In the genomic region with DNA sequence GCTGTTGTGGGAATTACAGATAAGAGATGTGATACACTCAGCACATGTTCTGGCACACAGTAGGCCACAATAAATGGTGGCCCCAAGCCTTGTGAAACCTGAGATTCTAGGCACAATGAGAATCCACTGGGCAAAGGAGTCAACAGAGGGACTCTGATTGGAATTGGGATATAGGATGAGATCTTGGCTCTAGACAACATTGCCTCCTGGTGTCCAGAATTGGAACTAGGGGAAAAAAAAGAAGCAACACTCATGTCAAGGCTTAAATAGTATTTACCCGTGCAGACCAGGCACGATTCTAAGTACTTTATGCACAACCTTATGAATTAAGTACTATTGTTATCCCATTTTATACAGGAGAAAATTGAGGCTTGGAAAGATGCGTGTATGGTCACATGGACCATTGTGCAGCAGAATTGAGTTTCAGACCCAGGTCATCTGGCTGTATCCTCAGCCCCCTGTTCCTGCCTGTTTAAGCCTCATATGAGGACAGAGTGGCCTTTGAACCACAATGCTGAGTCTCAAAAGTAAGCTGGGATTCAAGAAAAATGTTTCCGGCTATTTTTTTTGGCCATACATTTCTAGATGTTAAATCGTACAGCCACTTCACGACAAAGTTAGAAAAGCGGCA, we compare ENCODE assay signal across 8 cellular contexts.
DNase-seq lines count a peak whose midpoint lies in the region; ATAC-seq and TF ChIP-seq lines count a peak whose summit lies in the region.

No MANE protein-coding gene starts in this region.

- H3K9me3 ChIP-seq in breast epithelium (no peaks in the 10 kb centered on the region), liver (ENCODE audit: control insufficient read depth in 4 of 4, low read length in 3 of 4) (no peaks in the 10 kb centered on the region)

- TF ChIP-seq POLR2A in breast epithelium (IDR thresholded peaks at IDR 0.05): no peak

- no peaks in the 10 kb centered on the region for H3K4me1 ChIP-seq in breast epithelium
- H3K4me1 ChIP-seq in liver (ENCODE audit: control insufficient read depth in 4 of 4, insufficient read depth in 4 of 4, low read length in 3 of 4): peaks cover 0 to 5% (median 3%) of the 10 kb centered on the region in 4 donors

- intact Hi-C loops in breast epithelium (cut with DNase I; ENCODE audit: low total_unique reads): loop anchor here (10.0 kb wide), 1 partner anchor 170 kb away; no protein-coding TSS in a partner anchor

- peak; percentile 60 for DNase-seq in AG20443 (ENCODE audit: low spot score)
- peak; percentile 14 for DNase-seq in NCI-H2196 treated with DMSO at 0.1 percent for 48 hours (lab: John Stamatoyannopoulos, UW; ENCODE audit: unreplicated experiment)
- no peak for DNase-seq in breast epithelium (ENCODE audit: low spot score in 2 of 2)
- no peak for DNase-seq in activated T-cell treated with anti-CD3 and anti-CD28 coated beads, Interleukin-2, amount 50 U/mL, for 1 hour

- TF ChIP-seq RAD21 in liver (IDR thresholded peaks at IDR 0.05): peak; percentile 92 to 94

- H3K27me3 ChIP-seq in breast epithelium (peaks cover 0 to 11% of the 10 kb centered on the region in 2 donors), liver (ENCODE audit: control insufficient read depth in 4 of 4, insufficient read depth in 4 of 4, low read length in 3 of 4) (no peaks in the 10 kb centered on the region)

- WGBS in liver: 59% methylated on average over 7 of the region's 7 CpGs

- H3K36me3 ChIP-seq in breast epithelium (no peaks in the 10 kb centered on the region), liver (ENCODE audit: control insufficient read depth in 4 of 4, insufficient read depth in 3 of 4, low read depth in 1 of 4, low read length in 3 of 4) (no peaks in the 10 kb centered on the region)

- peak; percentile 56 for ATAC-seq in GM18511 (IDR thresholded peaks at IDR 0.05; ENCODE audit: unreplicated experiment)
- ATAC-seq in GM21515 (IDR thresholded peaks at IDR 0.05; ENCODE audit: unreplicated experiment): no peak
- ATAC-seq in GM18867 (IDR thresholded peaks at IDR 0.05; ENCODE audit: unreplicated experiment): no peak

- TF ChIP-seq CTCF in breast epithelium (IDR thresholded peaks at IDR 0.05) (peak in 2 of 3 donors; percentile 56 to 58), liver (IDR thresholded peaks at IDR 0.05; ENCODE audit: low read depth, low read length, missing input control) (peak; percentile 83)

- no peak overlapping the region for H3K9ac ChIP-seq in liver (ENCODE audit: low read depth in 1 of 2, low read length in 2 of 2)

- no peak overlapping the region for H3K4me3 ChIP-seq in breast epithelium
- H3K4me3 ChIP-seq in liver (ENCODE audit: low read depth in 1 of 3, low read length in 3 of 3): no peak overlapping the region

- no peak overlapping the region for H3K27ac ChIP-seq in breast epithelium
- H3K27ac ChIP-seq in liver (ENCODE audit: low read depth in 1 of 2, low read length in 2 of 2): no peak overlapping the region

TF ChIP-seq in liver, 16 proteins besides CTCF, POLR2A, EP300 and RAD21:
- TF ChIP-seq RXRA (IDR thresholded peaks at IDR 0.05) (no peak), TAF1 (conservative IDR thresholded peaks at IDR 0.05) (no peak), NR2F2 (IDR thresholded peaks at IDR 0.05) (no peak)
- TF ChIP-seq, protein P1, sequence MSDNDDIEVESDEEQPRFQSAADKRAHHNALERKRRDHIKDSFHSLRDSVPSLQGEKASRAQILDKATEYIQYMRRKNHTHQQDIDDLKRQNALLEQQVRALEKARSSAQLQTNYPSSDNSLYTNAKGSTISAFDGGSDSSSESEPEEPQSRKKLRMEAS (IDR thresholded peaks at IDR 0.05): no peak
- TF ChIP-seq, protein P2, sequence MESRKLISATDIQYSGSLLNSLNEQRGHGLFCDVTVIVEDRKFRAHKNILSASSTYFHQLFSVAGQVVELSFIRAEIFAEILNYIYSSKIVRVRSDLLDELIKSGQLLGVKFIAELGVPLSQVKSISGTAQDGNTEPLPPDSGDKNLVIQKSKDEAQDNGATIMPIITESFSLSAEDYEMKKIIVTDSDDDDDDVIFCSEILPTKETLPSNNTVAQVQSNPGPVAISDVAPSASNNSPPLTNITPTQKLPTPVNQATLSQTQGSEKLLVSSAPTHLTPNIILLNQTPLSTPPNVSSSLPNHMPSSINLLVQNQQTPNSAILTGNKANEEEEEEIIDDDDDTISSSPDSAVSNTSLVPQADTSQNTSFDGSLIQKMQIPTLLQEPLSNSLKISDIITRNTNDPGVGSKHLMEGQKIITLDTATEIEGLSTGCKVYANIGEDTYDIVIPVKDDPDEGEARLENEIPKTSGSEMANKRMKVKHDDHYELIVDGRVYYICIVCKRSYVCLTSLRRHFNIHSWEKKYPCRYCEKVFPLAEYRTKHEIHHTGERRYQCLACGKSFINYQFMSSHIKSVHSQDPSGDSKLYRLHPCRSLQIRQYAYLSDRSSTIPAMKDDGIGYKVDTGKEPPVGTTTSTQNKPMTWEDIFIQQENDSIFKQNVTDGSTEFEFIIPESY (IDR thresholded peaks at IDR 0.05): no peak
- TF ChIP-seq, protein P3, sequence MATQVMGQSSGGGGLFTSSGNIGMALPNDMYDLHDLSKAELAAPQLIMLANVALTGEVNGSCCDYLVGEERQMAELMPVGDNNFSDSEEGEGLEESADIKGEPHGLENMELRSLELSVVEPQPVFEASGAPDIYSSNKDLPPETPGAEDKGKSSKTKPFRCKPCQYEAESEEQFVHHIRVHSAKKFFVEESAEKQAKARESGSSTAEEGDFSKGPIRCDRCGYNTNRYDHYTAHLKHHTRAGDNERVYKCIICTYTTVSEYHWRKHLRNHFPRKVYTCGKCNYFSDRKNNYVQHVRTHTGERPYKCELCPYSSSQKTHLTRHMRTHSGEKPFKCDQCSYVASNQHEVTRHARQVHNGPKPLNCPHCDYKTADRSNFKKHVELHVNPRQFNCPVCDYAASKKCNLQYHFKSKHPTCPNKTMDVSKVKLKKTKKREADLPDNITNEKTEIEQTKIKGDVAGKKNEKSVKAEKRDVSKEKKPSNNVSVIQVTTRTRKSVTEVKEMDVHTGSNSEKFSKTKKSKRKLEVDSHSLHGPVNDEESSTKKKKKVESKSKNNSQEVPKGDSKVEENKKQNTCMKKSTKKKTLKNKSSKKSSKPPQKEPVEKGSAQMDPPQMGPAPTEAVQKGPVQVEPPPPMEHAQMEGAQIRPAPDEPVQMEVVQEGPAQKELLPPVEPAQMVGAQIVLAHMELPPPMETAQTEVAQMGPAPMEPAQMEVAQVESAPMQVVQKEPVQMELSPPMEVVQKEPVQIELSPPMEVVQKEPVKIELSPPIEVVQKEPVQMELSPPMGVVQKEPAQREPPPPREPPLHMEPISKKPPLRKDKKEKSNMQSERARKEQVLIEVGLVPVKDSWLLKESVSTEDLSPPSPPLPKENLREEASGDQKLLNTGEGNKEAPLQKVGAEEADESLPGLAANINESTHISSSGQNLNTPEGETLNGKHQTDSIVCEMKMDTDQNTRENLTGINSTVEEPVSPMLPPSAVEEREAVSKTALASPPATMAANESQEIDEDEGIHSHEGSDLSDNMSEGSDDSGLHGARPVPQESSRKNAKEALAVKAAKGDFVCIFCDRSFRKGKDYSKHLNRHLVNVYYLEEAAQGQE (IDR thresholded peaks at IDR 0.05): no peak

Comparison
In these comparisons a context has a peak if more than half of its experiments do, and no peak if none do; other contexts are left out.
1. DNase-seq: peak in AG20443 (single experiment) and NCI-H2196 treated with DMSO at 0.1 percent for 48 hours (single experiment); none in breast epithelium (0 of 2) and activated T-cell treated with anti-CD3 and anti-CD28 coated beads, Interleukin-2, amount 50 U/mL, for 1 hour (single experiment).